26 cellular contexts compared by ENCODE assay signal in the genomic region with DNA sequence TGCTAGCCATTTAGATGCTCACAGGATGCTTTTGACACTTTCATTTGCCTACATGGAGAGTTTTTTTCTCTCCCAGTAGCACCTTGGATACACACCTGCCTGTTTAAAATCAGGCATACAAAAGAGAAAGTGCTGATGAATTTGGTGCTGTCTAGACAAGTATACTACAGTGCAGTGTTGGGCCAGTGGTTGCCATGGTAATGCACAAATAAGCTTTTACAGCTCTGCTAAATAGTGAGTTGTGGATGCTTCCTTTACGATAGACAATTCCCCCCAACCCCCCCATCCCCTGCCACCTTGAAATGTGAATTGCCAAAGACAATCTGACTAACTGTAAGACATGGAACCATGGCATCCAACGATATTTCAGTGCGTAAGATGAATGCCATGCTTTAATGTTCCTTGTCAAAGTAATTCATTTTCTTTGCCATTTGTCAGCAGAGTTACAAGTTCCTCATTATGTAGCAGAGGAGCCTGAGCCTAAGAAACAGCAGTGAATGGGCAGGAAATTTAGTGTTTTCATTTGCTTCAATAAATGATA.
A peak's percentile ranks its signal among the peaks of the same experiment; 100 is the strongest.
DNase-seq lines count a peak whose midpoint lies in the region; ATAC-seq and TF ChIP-seq lines count a peak whose summit lies in the region.
"Had no signal": no experiment of that assay in that cellular context is flagged by ENCODE, and none has a peak within 500 bp of the region (broad histone marks: within the 10 kb centered on the region; RNA-seq: fewer than 3 reads in every experiment).

No MANE protein-coding gene starts in this region.

- H3F3A ChIP-seq in Loucy (ENCODE audit: low read depth): peaks cover 3% of the 10 kb centered on the region; the same call in 1 of the 2 replicates

- H3K4me3 ChIP-seq in DND-41 (ENCODE audit: low read depth in 1 of 2, low read length in 2 of 2) (no peak overlapping the region), Loucy (ENCODE audit: low read length, poor library complexity, severe bottlenecking) (no peak overlapping the region), astrocyte of the spinal cord (ENCODE audit: low read depth, low read length) (no peak overlapping the region)
- H3K4me3 ChIP-seq: coronary artery, esophagus muscularis mucosa, lung, MG63, stomach, transverse colon had no signal

- H2AFZ ChIP-seq in DND-41 (ENCODE audit: low read depth, low read length) (no peak overlapping the region), Loucy (ENCODE audit: low read length) (peak overlapping the region; percentile 55; the same call in 1 of the 2 replicates)

- H3K9me3 ChIP-seq in DND-41 (ENCODE audit: insufficient read depth, low read length, severe bottlenecking): no peaks in the 10 kb centered on the region
- no peaks in the 10 kb centered on the region for H3K9me3 ChIP-seq in Loucy (ENCODE audit: insufficient read depth, low read depth, low read length)
- H3K9me3 ChIP-seq: MG63, stomach, transverse colon had no signal

- H3K36me3 ChIP-seq in DND-41 (ENCODE audit: insufficient read depth, low read length) (no peaks in the 10 kb centered on the region), Loucy (ENCODE audit: insufficient read depth, low read length) (no peaks in the 10 kb centered on the region)
- H3K36me3 ChIP-seq: esophagus muscularis mucosa, MG63, stomach, transverse colon had no signal

- no peaks in the 10 kb centered on the region for H3K27me3 ChIP-seq in DND-41 (ENCODE audit: insufficient read depth, low read length, poor library complexity)
- no peaks in the 10 kb centered on the region for H3K27me3 ChIP-seq in Loucy (ENCODE audit: insufficient read depth, low read length, poor library complexity, severe bottlenecking)
- H3K27me3 ChIP-seq: esophagus muscularis mucosa, MG63, stomach, transverse colon had no signal

- H3K4me1 ChIP-seq in DND-41 (ENCODE audit: insufficient read depth, low read length) (peaks cover 8% of the 10 kb centered on the region), Loucy (ENCODE audit: insufficient read depth, low read length, poor library complexity, severe bottlenecking) (peaks cover 31% of the 10 kb centered on the region)
- H3K4me1 ChIP-seq: stomach, transverse colon had no signal

- no peak overlapping the region for H3K27ac ChIP-seq in DND-41 (ENCODE audit: low read length)
- H3K27ac ChIP-seq: coronary artery, esophagus muscularis mucosa, stomach, transverse colon had no signal

- H3K9ac ChIP-seq in DND-41 (ENCODE audit: low read depth, low read length) (no peak overlapping the region), Loucy (ENCODE audit: low read depth, low read length, poor library complexity, severe bottlenecking) (no peak overlapping the region)

- H3K79me2 ChIP-seq in DND-41 (ENCODE audit: insufficient read depth, low read length) (no peaks in the 10 kb centered on the region), Loucy (ENCODE audit: insufficient read depth, low read length) (no peaks in the 10 kb centered on the region)

- ATAC-seq in DND-41 (ENCODE audit: insufficient read depth, low read depth): peak; percentile 40; the same call in 2 of the 3 replicates
- ATAC-seq in omental fat pad (ENCODE audit: low FRiP score): no peak
- ATAC-seq: activated CD4-positive, CD25-positive, alpha-beta regulatory T cell treated with anti-CD3 and anti-CD28 coated beads, Interleukin-2, amount 50 U/mL, for 24 hours had no signal

- no peak for DNase-seq in DND-41
- peak; percentile 49 for DNase-seq in astrocyte of the spinal cord (ENCODE audit: low read depth, low spot score)
- peak; percentile 15 for DNase-seq in inferior parietal cortex (ENCODE audit: extremely low spot score)
- DNase-seq in activated T-cell treated with anti-CD3 and anti-CD28 coated beads, Interleukin-2, amount 50 U/mL, for 48 hours: no peak
- no peak for DNase-seq in SKM-1 (lab: John Stamatoyannopoulos, UW; ENCODE audit: unreplicated experiment)
- no peak for DNase-seq in omental fat pad (ENCODE audit: low spot score)
- DNase-seq: activated CD4-positive, alpha-beta memory T cell treated with anti-CD3 and anti-CD28 coated beads, Interleukin-2, amount 10 ng/mL, durations not matched to agents 7 days and 5 days; activated effector memory CD4-positive, alpha-beta T cell treated with anti-CD3 and anti-CD28 coated beads, Interleukin-2, amount 50 U/mL, for 16 hours; CD4-positive, CD25-positive, alpha-beta regulatory T cell; GDM1; GOT3; islet precursor cell; MG63; NCI-H1694 treated with DMSO at 0.1 percent for 48 hours; NCI-H226; NCI-H82; Right ventricle myocardium superior; stimulated activated CD8-positive, alpha-beta memory T cell treated with anti-CD3 and anti-CD28 coated beads, Interleukin-4, amount 100 ng/mL, for 48 hours; stomach; T-helper 1 cell; transverse colon had no signal

- in situ Hi-C loops in astrocyte of the spinal cord (cut with HindIII; ENCODE audit: low sequenced_read_pairs): no loop called here

- H3K4me2 ChIP-seq in DND-41 (ENCODE audit: insufficient read depth, low read length) (no peak overlapping the region), Loucy (ENCODE audit: low read depth, low read length, poor library complexity, severe bottlenecking) (no peak overlapping the region)

- H4K20me1 ChIP-seq in DND-41 (ENCODE audit: insufficient read depth, low read length): no peaks in the 10 kb centered on the region
- H4K20me1 ChIP-seq in Loucy (ENCODE audit: insufficient read depth, low read length, poor library complexity, severe bottlenecking): no peaks in the 10 kb centered on the region

- TF ChIP-seq CTCF in DND-41 (IDR thresholded peaks at IDR 0.05; ENCODE audit: borderline replicate concordance, extremely low read depth, low read length, poor library complexity, severe bottlenecking) (no peak), Loucy (conservative IDR thresholded peaks at IDR 0.05; ENCODE audit: low read length) (no peak), astrocyte of the spinal cord (IDR thresholded peaks at IDR 0.05; ENCODE audit: low read depth, low read length) (no peak), omental fat pad (IDR thresholded peaks at IDR 0.05) (no peak)

- H3K9me2 ChIP-seq in Loucy (replicated peaks; ENCODE audit: low read depth, low read length): no peaks in the 10 kb centered on the region

Comparison
In these comparisons a context has a peak if more than half of its experiments do, and no peak if none do; other contexts are left out.
1. DNase-seq: peak in astrocyte of the spinal cord (single experiment) and inferior parietal cortex (single experiment); none in DND-41 (single experiment), activated T-cell treated with anti-CD3 and anti-CD28 coated beads, Interleukin-2, amount 50 U/mL, for 48 hours (0 of 2), SKM-1 (single experiment) and omental fat pad (single experiment).